8 cellular contexts compared by ENCODE assay signal in genomic region chr11:114059984-114060401, GRCh38. TPM values are rescaled to one million over a fixed set of nuclear protein-coding genes. Genes with fewer than 3 reads are reported as not detected.
A peak's percentile ranks its signal among the peaks of the same experiment; 100 is the strongest.
DNase-seq lines count a peak whose midpoint lies in the region; ATAC-seq lines count a peak whose summit lies in the region.

No MANE protein-coding gene starts in this region.

- H3K36me3 ChIP-seq in SJCRH30: no peaks in the 10 kb centered on the region

- ATAC-seq in Right ventricle myocardium inferior: peak; percentile 4

- no peak overlapping the region for H3K27ac ChIP-seq in SJCRH30

- H3K4me1 ChIP-seq in SJCRH30: no peaks in the 10 kb centered on the region

- H3K27me3 ChIP-seq in SJCRH30: no peaks in the 10 kb centered on the region

- intact Hi-C loops in Right ventricle myocardium inferior (cut with DNase I): loop anchor here (1.0 to 5.0 kb wide), 6 partner anchors 23 to 201 kb away; no protein-coding TSS in a partner anchor
- intact Hi-C loops in posterior vena cava (cut with DNase I): loop anchor here (2.0 to 10.0 kb wide), 5 partner anchors 15 to 195 kb away; no protein-coding TSS in a partner anchor

- H3K9me3 ChIP-seq in SJCRH30 (replicated peaks): no peaks in the 10 kb centered on the region

- H3K4me3 ChIP-seq in SJCRH30: no peak overlapping the region

- DNase-seq in activated T-cell treated with anti-CD3 and anti-CD28 coated beads for 1 hour (ENCODE audit: low read depth) (peak; percentile 13), activated T-cell treated with anti-CD3 and anti-CD28 coated beads for 4 hours (no peak), activated gamma-delta T cell (lab: John Stamatoyannopoulos, UW) (peak; percentile 63), Right ventricle myocardium inferior (ENCODE audit: missing footprints) (no peak), posterior vena cava (ENCODE audit: low spot score) (peak; percentile 85), NCI-H1694 treated with DMSO at 0.1 percent for 48 hours (lab: John Stamatoyannopoulos, UW) (no peak), T-helper 9 cell (no peak), SJCRH30 (no peak)

RNA-seq across cellular contexts. Expression of gene ZBTB16, which starts 0.5 kb away (rescaled TPM):
- total RNA-seq in Right ventricle myocardium inferior: 78.1 TPM
- total RNA-seq in posterior vena cava: 100 to 1,000 TPM; 188 to 208 TPM
- not detected in 2 replicates for total RNA-seq in SJCRH30 (2014; rRNA removed; shearing (Covaris generic))

Comparison
In these comparisons a context has a peak if more than half of its experiments do, and no peak if none do; other contexts are left out.
1. DNase-seq: peak in activated T-cell treated with anti-CD3 and anti-CD28 coated beads for 1 hour (single experiment), activated gamma-delta T cell (single experiment) and posterior vena cava (single experiment); none in activated T-cell treated with anti-CD3 and anti-CD28 coated beads for 4 hours (single experiment), Right ventricle myocardium inferior (single experiment), NCI-H1694 treated with DMSO at 0.1 percent for 48 hours (single experiment), T-helper 9 cell (single experiment) and SJCRH30 (0 of 2).
2. RNA of gene ZBTB16, which starts 0.5 kb away (total RNA-seq): 188 to 208 TPM in posterior vena cava and 78.1 TPM in Right ventricle myocardium inferior (single experiment); not detected in SJCRH30; every median in the first group is over 10 times any median in the second.